8 cellular contexts compared by ENCODE assay signal in genomic region chrX:111168314-111168713, GRCh38.
DNase-seq lines count a peak whose midpoint lies in the region; ATAC-seq, FAIRE-seq and TF ChIP-seq lines count a peak whose summit lies in the region.

No MANE protein-coding gene starts in this region.

- in situ Hi-C loops in astrocyte of the spinal cord (cut with HindIII; ENCODE audit: low sequenced_read_pairs) = no loop called here
- in situ Hi-C loops in gastrocnemius medialis (cut with MboI; ENCODE audit: low sequenced_read_pairs in 4 of 4) = no loop called here

- no peak overlapping the region for H3K27ac ChIP-seq in gastrocnemius medialis

- H3K9me3 Mint-ChIP-seq in nephron progenitor cell = no peaks in the 10 kb centered on the region

- H3K4me1 ChIP-seq in gastrocnemius medialis = no peaks in the 10 kb centered on the region

- no peak overlapping the region for H3K27ac Mint-ChIP-seq in nephron progenitor cell

- H3K36me3 Mint-ChIP-seq in nephron progenitor cell (ENCODE audit: low read depth) = no peaks in the 10 kb centered on the region

- POLR2A ChIA-PET in GM10248 (lab: Yijun Ruan, JAX) = no interaction called here

- no peak overlapping the region for H3K4me3 Mint-ChIP-seq in nephron progenitor cell

- peaks cover 5% of the 10 kb centered on the region for H3K4me1 Mint-ChIP-seq in nephron progenitor cell

- no peak overlapping the region for H3K4me3 ChIP-seq in astrocyte of the spinal cord (ENCODE audit: low read depth, low read length)
- H3K4me3 ChIP-seq in gastrocnemius medialis = no peak overlapping the region

- H3K36me3 ChIP-seq in gastrocnemius medialis = no peaks in the 10 kb centered on the region

- peaks cover 3% of the 10 kb centered on the region for H3K27me3 Mint-ChIP-seq in nephron progenitor cell (ENCODE audit: low read depth, poor library complexity)

- peak; percentile 30 for DNase-seq in NCI-H1694 (lab: John Stamatoyannopoulos, UW)
- no peak for DNase-seq in astrocyte of the spinal cord (ENCODE audit: low read depth, low spot score)
- DNase-seq in nephron progenitor cell = peak; percentile 9
- DNase-seq in urothelium cell line (ENCODE audit: low spot score) = no peak
- no peak for DNase-seq in GM10248 (ENCODE audit: extremely low spot score)
- DNase-seq in activated T-cell treated with anti-CD3 and anti-CD28 coated beads, Interleukin-2, amount 50 U/mL, for 1 hour = no peak
- DNase-seq in gastrocnemius medialis = no peak

- CTCF ChIA-PET in GM10248 (lab: Yijun Ruan, JAX) = interaction anchor here (1.6 kb wide), 1 partner anchor 77 kb away, joined by 4 read pairs; no protein-coding TSS in a partner anchor

- peak; percentile 19 for TF ChIP-seq CTCF in GM12873 (IDR thresholded peaks at IDR 0.05; ENCODE audit: insufficient read depth, low read depth, low read length, missing control alignments)
- peak; percentile 19 for TF ChIP-seq CTCF in astrocyte of the spinal cord (IDR thresholded peaks at IDR 0.05; ENCODE audit: low read depth, low read length)
- TF ChIP-seq CTCF in nephron progenitor cell (IDR thresholded peaks at IDR 0.05) = peak; percentile 41
- no peak for TF ChIP-seq CTCF in GM10248 (IDR thresholded peaks at IDR 0.05; ENCODE audit: control extremely low read depth, extremely low read depth, low read depth, missing control alignments)
- no peak for TF ChIP-seq CTCF in gastrocnemius medialis (IDR thresholded peaks at IDR 0.05 in 4 of 5, conservative IDR thresholded peaks at IDR 0.05 in 1 of 5)

- intact Hi-C loops in gastrocnemius medialis (cut with DNase I; ENCODE audit: low total_unique reads) = no loop called here

- H3K27me3 ChIP-seq in gastrocnemius medialis = no peaks in the 10 kb centered on the region

- FAIRE-seq in urothelium cell line (lab: Jason Lieb, UNC) = no peak

- H3K9me3 ChIP-seq in gastrocnemius medialis = no peaks in the 10 kb centered on the region

- TF ChIP-seq POLR2A in gastrocnemius medialis (IDR thresholded peaks at IDR 0.05) = no peak

- ATAC-seq in gastrocnemius medialis = no peak

Comparison
In these comparisons a context has a peak if more than half of its experiments do, and no peak if none do; other contexts are left out.
1. CTCF ChIP-seq: peak in GM12873 (single experiment), astrocyte of the spinal cord (single experiment) and nephron progenitor cell (single experiment); none in GM10248 (single experiment) and gastrocnemius medialis (0 of 5).
2. DNase-seq: peak in NCI-H1694 (single experiment) and nephron progenitor cell (single experiment); none in astrocyte of the spinal cord (single experiment), urothelium cell line (single experiment), GM10248 (single experiment), activated T-cell treated with anti-CD3 and anti-CD28 coated beads, Interleukin-2, amount 50 U/mL, for 1 hour (single experiment) and gastrocnemius medialis (0 of 2).